Comparison of ENCODE assay signal across 23 cellular contexts in genomic region chr2:200257570-200257969, GRCh38.
"Had no signal": no experiment of that assay in that cellular context is flagged by ENCODE, and none has a peak within 500 bp of the region (broad histone marks: within the 10 kb centered on the region; RNA-seq: fewer than 3 reads in every experiment).

No MANE protein-coding gene starts in this region.

- H3K79me2 ChIP-seq: hepatocyte had no signal

- H3K4me2 ChIP-seq: hepatocyte had no signal

- DNase-seq: effector CD4-positive, alpha-beta T cell; endodermal cell; erythroblast; foreskin melanocyte; head of caudate nucleus; kidney; left cardiac atrium; left ventricle myocardium inferior; lower lobe of right lung; natural killer cell; right cardiac atrium; spleen; stimulated activated CD4-positive, alpha-beta T cell treated with anti-CD3 and anti-CD28 coated beads, Interleukin-15, amount 100 ng/mL, for 24 hours; stimulated activated CD4-positive, alpha-beta T cell treated with anti-CD3 and anti-CD28 coated beads, Interleukin-1b, Interleukin-23, amount 100 ng/mL, for 48 hours; stimulated activated CD4-positive, alpha-beta T cell treated with anti-CD3 and anti-CD28 coated beads, Interleukin-4, amount 100 ng/mL, for 24 hours; stimulated activated naive CD4-positive, alpha-beta T cell; stomach; substantia nigra; trophoblast cell had no signal

- H3K9me3 ChIP-seq: left ventricle myocardium inferior, lower lobe of right lung, spleen, stomach had no signal

- H3K4me3 ChIP-seq: coronary artery, hepatocyte, left ventricle myocardium inferior, lower lobe of right lung, spleen, stomach had no signal

- ATAC-seq: left cardiac atrium, lower lobe of right lung, natural killer cell, right cardiac atrium had no signal

- H2AFZ ChIP-seq: hepatocyte had no signal

- FAIRE-seq: endothelial cell of umbilical vein, kidney, urothelium cell line had no signal

- H3K36me3 ChIP-seq: left ventricle myocardium inferior, lower lobe of right lung, spleen, stomach had no signal

- H3K27ac ChIP-seq: coronary artery, hepatocyte, left ventricle myocardium inferior, lower lobe of right lung, spleen, stomach had no signal

- H3K27me3 ChIP-seq: hepatocyte, spleen, stomach had no signal

- H3K4me1 ChIP-seq: spleen had no signal
